In genomic region chr13:52011690-52012511, GRCh38 we compare ENCODE assay signal across 1 cellular context.
TF ChIP-seq lines count a peak whose summit lies in the region.

A gene with protein sequence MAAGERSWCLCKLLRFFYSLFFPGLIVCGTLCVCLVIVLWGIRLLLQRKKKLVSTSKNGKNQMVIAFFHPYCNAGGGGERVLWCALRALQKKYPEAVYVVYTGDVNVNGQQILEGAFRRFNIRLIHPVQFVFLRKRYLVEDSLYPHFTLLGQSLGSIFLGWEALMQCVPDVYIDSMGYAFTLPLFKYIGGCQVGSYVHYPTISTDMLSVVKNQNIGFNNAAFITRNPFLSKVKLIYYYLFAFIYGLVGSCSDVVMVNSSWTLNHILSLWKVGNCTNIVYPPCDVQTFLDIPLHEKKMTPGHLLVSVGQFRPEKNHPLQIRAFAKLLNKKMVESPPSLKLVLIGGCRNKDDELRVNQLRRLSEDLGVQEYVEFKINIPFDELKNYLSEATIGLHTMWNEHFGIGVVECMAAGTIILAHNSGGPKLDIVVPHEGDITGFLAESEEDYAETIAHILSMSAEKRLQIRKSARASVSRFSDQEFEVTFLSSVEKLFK (plus strand): TSS chr13:52012398. CDS start chr13:52012419, 21 bp downstream.

TF ChIP-seq in HepG2, 621 proteins besides CTCF, POLR2A, EP300 and RAD21 (continued from another document and continues in another):
- TF ChIP-seq ZNF691 (CRISPR knock-in tag; IDR thresholded peaks at IDR 0.05; ENCODE audit: borderline replicate concordance, low read depth) (peak; percentile 82; the same call in 1 of the 2 replicates), PAXIP1 (CRISPR knock-in tag; conservative IDR thresholded peaks at IDR 0.05) (peak; percentile 100), CEBPG (CRISPR knock-in tag; IDR thresholded peaks at IDR 0.05) (peak; percentile 51), SKIL (CRISPR knock-in tag; IDR thresholded peaks at IDR 0.05; ENCODE audit: borderline replicate concordance) (peak; percentile 89), ATRX (CRISPR knock-in tag; IDR thresholded peaks at IDR 0.05; ENCODE audit: borderline replicate concordance) (no peak), SNAPC2 (CRISPR knock-in tag; IDR thresholded peaks at IDR 0.05) (peak; percentile 78), RERE (CRISPR knock-in tag; IDR thresholded peaks at IDR 0.05; ENCODE audit: low read depth) (0 out of 2 replicates have a peak, but pooled peaks have one; percentile 61), RXRB (CRISPR knock-in tag; IDR thresholded peaks at IDR 0.05; ENCODE audit: borderline replicate concordance) (peak; percentile 82), ZNF615 (CRISPR knock-in tag; IDR thresholded peaks at IDR 0.05; ENCODE audit: borderline replicate concordance) (0 out of 2 replicates have a peak, but pooled peaks have one; percentile 89), NFATC3 (CRISPR knock-in tag; IDR thresholded peaks at IDR 0.05) (no peak), RNF2 (conservative IDR thresholded peaks at IDR 0.05; ENCODE audit: low read depth) (peak; percentile 75; the same call in 1 of the 2 replicates), ZNF547 (CRISPR knock-in tag; IDR thresholded peaks at IDR 0.05) (peak; percentile 91), SETDB1 (CRISPR knock-in tag; IDR thresholded peaks at IDR 0.05; ENCODE audit: borderline replicate concordance) (no peak), ZNF746 (CRISPR knock-in tag; IDR thresholded peaks at IDR 0.05) (peak; percentile 96), KAT2B (IDR thresholded peaks at IDR 0.05; ENCODE audit: borderline replicate concordance, low read depth, low read length) (peak; percentile 70; the same call in 1 of the 2 replicates), SAFB2 (CRISPR knock-in tag; IDR thresholded peaks at IDR 0.05; ENCODE audit: borderline replicate concordance, low read depth) (no peak; the same call in none of the 2 replicates), KMT2B (CRISPR knock-in tag; IDR thresholded peaks at IDR 0.05) (peak; percentile 84), FOXC1 (CRISPR knock-in tag; IDR thresholded peaks at IDR 0.05; ENCODE audit: borderline replicate concordance) (peak; percentile 98), CREB1 (IDR thresholded peaks at IDR 0.05) (peak; percentile 82), CREB1 (CRISPR knock-in tag; IDR thresholded peaks at IDR 0.05) (peak; percentile 92), MTA1 (CRISPR knock-in tag; IDR thresholded peaks at IDR 0.05; ENCODE audit: borderline replicate concordance) (peak; percentile 93), ZKSCAN1 (IDR thresholded peaks at IDR 0.05; ENCODE audit: low read length) (no peak; the same call in 1 of the 2 replicates), ZNF24 (IDR thresholded peaks at IDR 0.05) (no peak), GMEB1 (CRISPR knock-in tag; IDR thresholded peaks at IDR 0.05; ENCODE audit: borderline replicate concordance) (peak; percentile 78; the same call in 1 of the 2 replicates), ZNF468 (CRISPR knock-in tag; IDR thresholded peaks at IDR 0.05) (0 out of 2 replicates have a peak, but pooled peaks have one; percentile 27), RNF219 (CRISPR knock-in tag; IDR thresholded peaks at IDR 0.05) (no peak), ZFX (CRISPR knock-in tag; IDR thresholded peaks at IDR 0.05; ENCODE audit: low read depth) (peak; percentile 89), ZSCAN20 (CRISPR knock-in tag; IDR thresholded peaks at IDR 0.05; ENCODE audit: borderline replicate concordance) (peak; percentile 84; the same call in 1 of the 2 replicates), ARNT2 (CRISPR knock-in tag; IDR thresholded peaks at IDR 0.05; ENCODE audit: low read depth) (peak; percentile 98), SIX4 (CRISPR knock-in tag; IDR thresholded peaks at IDR 0.05) (no peak; the same call in 1 of the 2 replicates)
- TF ChIP-seq, protein P1, sequence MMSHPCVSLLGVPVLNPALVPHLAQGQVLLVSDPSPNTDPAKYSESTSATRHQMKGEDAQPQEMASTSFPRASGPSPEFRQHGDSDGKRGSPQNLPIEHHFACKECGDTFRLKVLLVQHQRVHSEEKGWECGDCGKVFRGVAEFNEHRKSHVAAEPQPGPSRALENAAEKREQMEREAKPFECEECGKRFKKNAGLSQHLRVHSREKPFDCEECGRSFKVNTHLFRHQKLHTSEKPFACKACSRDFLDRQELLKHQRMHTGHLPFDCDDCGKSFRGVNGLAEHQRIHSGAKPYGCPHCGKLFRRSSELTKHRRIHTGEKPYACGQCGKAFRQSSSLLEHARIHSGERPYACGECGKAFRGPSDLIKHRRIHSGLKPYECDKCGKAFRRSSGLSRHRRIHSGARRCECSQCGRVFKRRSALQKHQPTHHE (CRISPR knock-in tag; IDR thresholded peaks at IDR 0.05; ENCODE audit: borderline replicate concordance) = no peak
- TF ChIP-seq, protein P2, sequence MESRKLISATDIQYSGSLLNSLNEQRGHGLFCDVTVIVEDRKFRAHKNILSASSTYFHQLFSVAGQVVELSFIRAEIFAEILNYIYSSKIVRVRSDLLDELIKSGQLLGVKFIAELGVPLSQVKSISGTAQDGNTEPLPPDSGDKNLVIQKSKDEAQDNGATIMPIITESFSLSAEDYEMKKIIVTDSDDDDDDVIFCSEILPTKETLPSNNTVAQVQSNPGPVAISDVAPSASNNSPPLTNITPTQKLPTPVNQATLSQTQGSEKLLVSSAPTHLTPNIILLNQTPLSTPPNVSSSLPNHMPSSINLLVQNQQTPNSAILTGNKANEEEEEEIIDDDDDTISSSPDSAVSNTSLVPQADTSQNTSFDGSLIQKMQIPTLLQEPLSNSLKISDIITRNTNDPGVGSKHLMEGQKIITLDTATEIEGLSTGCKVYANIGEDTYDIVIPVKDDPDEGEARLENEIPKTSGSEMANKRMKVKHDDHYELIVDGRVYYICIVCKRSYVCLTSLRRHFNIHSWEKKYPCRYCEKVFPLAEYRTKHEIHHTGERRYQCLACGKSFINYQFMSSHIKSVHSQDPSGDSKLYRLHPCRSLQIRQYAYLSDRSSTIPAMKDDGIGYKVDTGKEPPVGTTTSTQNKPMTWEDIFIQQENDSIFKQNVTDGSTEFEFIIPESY (CRISPR knock-in tag; IDR thresholded peaks at IDR 0.05) = no peak
- TF ChIP-seq, protein P3, sequence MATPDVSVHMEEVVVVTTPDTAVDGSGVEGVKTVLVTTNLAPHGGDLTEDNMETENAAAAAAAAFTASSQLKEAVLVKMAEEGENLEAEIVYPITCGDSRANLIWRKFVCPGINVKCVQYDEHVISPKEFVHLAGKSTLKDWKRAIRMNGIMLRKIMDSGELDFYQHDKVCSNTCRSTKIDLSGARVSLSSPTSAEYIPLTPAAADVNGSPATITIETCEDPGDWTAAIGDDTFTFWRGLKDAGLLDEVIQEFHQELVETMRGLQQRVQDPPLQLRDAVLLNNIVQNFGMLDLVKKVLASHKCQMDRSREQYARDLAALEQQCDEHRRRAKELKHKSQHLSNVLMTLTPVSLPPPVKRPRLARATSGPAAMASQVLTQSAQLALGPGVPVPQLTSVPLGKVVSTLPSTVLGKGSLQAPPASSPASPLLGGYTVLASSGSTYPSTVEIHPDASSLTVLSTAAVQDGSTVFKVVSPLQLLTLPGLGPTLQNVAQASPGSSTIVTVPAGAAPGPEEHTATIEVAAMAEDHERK (CRISPR knock-in tag; IDR thresholded peaks at IDR 0.05; ENCODE audit: low read depth) = no peak
